ENCODE assay signal across 1 cellular context in genomic region chr17:42565523-42566214, GRCh38.
TF ChIP-seq lines count a peak whose summit lies in the region.

No MANE protein-coding gene starts in this region.

TF ChIP-seq in H1, 55 proteins besides CTCF, POLR2A, EP300 and RAD21:
- TF ChIP-seq SP2 (IDR thresholded peaks at IDR 0.05; ENCODE audit: low read length): no peak
- TF ChIP-seq POLR2AphosphoS5 (IDR thresholded peaks at IDR 0.05; ENCODE audit: low read depth, low read length): no peak
- TF ChIP-seq E2F6 (IDR thresholded peaks at IDR 0.05): no peak
- TF ChIP-seq KDM5A (IDR thresholded peaks at IDR 0.05; ENCODE audit: low read length): no peak
- TF ChIP-seq BCL11A (IDR thresholded peaks at IDR 0.05; ENCODE audit: low read depth in 2 of 2, low read length in 2 of 2): no peak
